ENCODE assay signal across 8 cellular contexts in the genomic region with DNA sequence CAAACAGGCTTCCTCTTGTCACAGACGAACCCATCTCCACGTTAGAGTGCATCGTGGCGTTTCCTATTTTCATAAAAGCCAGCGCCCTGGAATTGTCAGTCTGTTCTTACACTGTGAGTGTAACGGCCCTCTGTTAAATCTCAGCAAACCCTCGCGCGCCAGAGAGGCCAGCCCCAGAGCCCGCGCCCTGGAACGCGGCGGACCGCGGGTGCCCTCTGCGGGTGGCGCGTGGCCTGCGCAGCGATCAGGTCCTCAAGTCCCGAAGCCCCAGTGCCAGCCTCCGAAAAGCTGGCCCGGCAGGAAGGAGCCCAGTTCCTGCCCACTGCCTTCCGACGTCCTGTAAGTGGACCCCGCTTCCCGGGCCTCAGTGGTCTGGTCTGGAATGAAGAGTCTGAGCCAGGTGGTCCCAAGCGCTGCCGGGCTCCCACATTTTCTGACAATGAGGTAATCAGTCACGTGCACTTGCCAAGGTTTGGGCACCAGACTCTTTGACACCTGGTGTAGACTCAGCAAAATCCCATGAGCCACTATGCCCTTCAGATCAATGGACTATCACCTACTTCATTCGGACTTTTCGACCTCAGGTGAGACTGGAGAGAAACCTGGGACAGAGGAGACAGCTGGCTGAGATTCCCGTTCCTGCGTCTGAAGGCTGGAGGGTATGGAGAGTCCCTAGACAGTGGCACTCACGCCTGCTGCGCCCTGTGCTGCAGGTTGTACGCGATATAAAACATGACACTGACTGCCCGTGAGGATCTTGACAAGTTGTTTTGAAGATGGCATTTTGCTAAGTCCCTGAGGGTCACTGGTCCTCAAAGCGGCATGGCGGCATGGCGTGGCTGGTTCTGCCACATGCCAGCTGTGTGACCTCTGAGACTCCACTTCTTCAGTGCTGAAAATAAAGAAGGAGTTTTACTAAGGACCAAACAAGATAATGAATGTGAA.
DNase-seq lines count a peak whose midpoint lies in the region; ATAC-seq and TF ChIP-seq lines count a peak whose summit lies in the region.

No MANE protein-coding gene starts in this region.

- TF ChIP-seq POLR2A in gastroesophageal sphincter (IDR thresholded peaks at IDR 0.05): no peak
- no peak for TF ChIP-seq POLR2A in suprapubic skin (IDR thresholded peaks at IDR 0.05)

- H3K4me1 ChIP-seq in HUES64 (ENCODE audit: insufficient read depth, low read length): no peaks in the 10 kb centered on the region
- H3K4me1 ChIP-seq in RWPE2 (ENCODE audit: insufficient read depth, poor library complexity, severe bottlenecking): no peaks in the 10 kb centered on the region
- peaks cover 0 to 17% (median 0%) of the 10 kb centered on the region in 3 donors for H3K4me1 ChIP-seq in gastroesophageal sphincter
- H3K4me1 ChIP-seq in suprapubic skin: peaks cover 21% of the 10 kb centered on the region

- H3K9me3 ChIP-seq in HUES64 (ENCODE audit: insufficient read depth, low read depth, low read length) (no peaks in the 10 kb centered on the region), RWPE2 (ENCODE audit: severe bottlenecking) (no peaks in the 10 kb centered on the region), gastroesophageal sphincter (no peaks in the 10 kb centered on the region), suprapubic skin (no peaks in the 10 kb centered on the region)

- peak overlapping the region; percentile 72 for H3K4me3 ChIP-seq in HUES64 (ENCODE audit: low read length)
- H3K4me3 ChIP-seq in RWPE2 (ENCODE audit: severe bottlenecking): peak overlapping the region; percentile 43
- peak overlapping the region; percentile 40 to 57 for H3K4me3 ChIP-seq in gastroesophageal sphincter
- peak overlapping the region; percentile 67 for H3K4me3 ChIP-seq in suprapubic skin

- H3K27me3 ChIP-seq in HUES64 (ENCODE audit: insufficient read depth, low read length): peaks cover 52% of the 10 kb centered on the region
- H3K27me3 ChIP-seq in RWPE2 (ENCODE audit: insufficient read depth, poor library complexity, severe bottlenecking): no peaks in the 10 kb centered on the region
- peaks cover 29% of the 10 kb centered on the region for H3K27me3 ChIP-seq in gastroesophageal sphincter
- peaks cover 6% of the 10 kb centered on the region for H3K27me3 ChIP-seq in suprapubic skin

- ATAC-seq in GM21515 (IDR thresholded peaks at IDR 0.05; ENCODE audit: unreplicated experiment) (peak; percentile 91), RWPE2 (ENCODE audit: low read depth) (peak; percentile 82), gastroesophageal sphincter (peak; percentile 90)

- 28% methylated on average over 43 of the region's 43 CpGs for WGBS in HUES64
- WGBS in gastroesophageal sphincter (ENCODE audit: low coverage in 1 of 2), 2 donors: 47 to 48% methylated on average over 6 to 12 of the region's 43 CpGs
- 20% methylated on average over 36 of the region's 43 CpGs for WGBS in suprapubic skin

- TF ChIP-seq CTCF in RWPE2 (IDR thresholded peaks at IDR 0.05; ENCODE audit: poor library complexity, severe bottlenecking) (peak; percentile 91), gastroesophageal sphincter (IDR thresholded peaks at IDR 0.05) (peak; percentile 80 to 95 (median 92)), suprapubic skin (IDR thresholded peaks at IDR 0.05) (peak; percentile 86 to 93)

- H3K27ac ChIP-seq in HUES64 (ENCODE audit: low read depth, low read length) (no peak overlapping the region; the same call in 1 of the 2 replicates), RWPE2 (ENCODE audit: poor library complexity, severe bottlenecking) (peak overlapping the region; percentile 37), gastroesophageal sphincter (peak overlapping the region in 3 of 4 donors; percentile 25 to 84 (median 65)), suprapubic skin (peak overlapping the region; percentile 29)

- H3K9ac ChIP-seq in HUES64 (ENCODE audit: low read depth, low read length): peak overlapping the region; percentile 71

- DNase-seq in DMS153 treated with DMSO at 0.1 percent for 48 hours (lab: John Stamatoyannopoulos, UW; ENCODE audit: unreplicated experiment) (peak; percentile 81), RWPE2 (ENCODE audit: low spot score) (no peak), activated gamma-delta T cell treated with Interleukin-2 at 50 U/mL for 16 hours (peak; percentile 61), occipital lobe (lab: John Stamatoyannopoulos, UW) (peak; percentile 74), suprapubic skin (ENCODE audit: low spot score in 2 of 2) (peak; percentile 88 to 90)

- TF ChIP-seq EP300 in gastroesophageal sphincter (IDR thresholded peaks at IDR 0.05) (no peak), suprapubic skin (IDR thresholded peaks at IDR 0.05) (no peak)

- H3K36me3 ChIP-seq in HUES64 (ENCODE audit: insufficient read depth, low read length) (no peaks in the 10 kb centered on the region), RWPE2 (ENCODE audit: low read depth) (no peaks in the 10 kb centered on the region), gastroesophageal sphincter (no peaks in the 10 kb centered on the region), suprapubic skin (no peaks in the 10 kb centered on the region)
